In genomic region chr14:76924363-76925151, GRCh38 we compare ENCODE assay signal across 9 cellular contexts.
DNase-seq lines count a peak whose midpoint lies in the region; ATAC-seq and TF ChIP-seq lines count a peak whose summit lies in the region.
"Had no signal": no experiment of that assay in that cellular context is flagged by ENCODE, and none has a peak within 500 bp of the region (broad histone marks: within the 10 kb centered on the region; RNA-seq: fewer than 3 reads in every experiment).

No MANE protein-coding gene starts in this region.

- peak overlapping the region in 3 of 5 donors; percentile 42 to 76 (median 53) for H3K27ac ChIP-seq in adrenal gland
- no peak overlapping the region for H3K27ac ChIP-seq in left lung
- H3K27ac ChIP-seq: body of pancreas had no signal

- TF ChIP-seq CTCF in GM12865 (IDR thresholded peaks at IDR 0.05; ENCODE audit: insufficient read depth, low read depth, low read length, missing control alignments) (no peak), adrenal gland (IDR thresholded peaks at IDR 0.05) (no peak), left lung (IDR thresholded peaks at IDR 0.05) (no peak)

- H3K4me3 ChIP-seq in GM12865 (ENCODE audit: low read depth, low read length): no peak overlapping the region
- H3K4me3 ChIP-seq in adrenal gland: peak overlapping the region in 1 of 4 donors; percentile 14
- no peak overlapping the region for H3K4me3 ChIP-seq in left lung
- H3K4me3 ChIP-seq: body of pancreas had no signal

- DNase-seq in GM12865 (ENCODE audit: low read depth) (peak; percentile 41), NCI-H2107 treated with DMSO at 0.1 percent for 48 hours (lab: John Stamatoyannopoulos, UW; ENCODE audit: unreplicated experiment) (peak; percentile 99), adrenal gland (peak in 6 of 7 donors; percentile 53 to 86 (median 62)), midbrain (lab: John Stamatoyannopoulos, UW) (peak; percentile 60), MV-4-11 (lab: John Stamatoyannopoulos, UW) (no peak), dedifferentiated amniotic fluid mesenchymal stem cell (ENCODE audit: extremely low spot score) (no peak), left lung (no peak)

- WGBS in adrenal gland, 4 donors: 38 to 55% (median 43%) methylated on average over 9 to 18 of the region's 18 CpGs

- ATAC-seq in left lung (no peak), HG03378 (IDR thresholded peaks at IDR 0.05; ENCODE audit: unreplicated experiment) (no peak)
- ATAC-seq: body of pancreas had no signal

- TF ChIP-seq POLR2A in adrenal gland (IDR thresholded peaks at IDR 0.05): no peak

- intact Hi-C loops in adrenal gland (cut with DNase I): no loop called here
- intact Hi-C loops in left lung (cut with DNase I): no loop called here

- H3K4me1 ChIP-seq in adrenal gland (replicated peaks in 1 of 2): peaks cover 47 to 72% of the 10 kb centered on the region in 2 donors
- H3K4me1 ChIP-seq in left lung: peaks cover 13 to 30% of the 10 kb centered on the region in 2 donors

- H3K9me3 ChIP-seq in adrenal gland (replicated peaks in 1 of 3) (no peaks in the 10 kb centered on the region), left lung (no peaks in the 10 kb centered on the region)
- H3K9me3 ChIP-seq: body of pancreas had no signal

- H3K27me3 ChIP-seq in adrenal gland: no peaks in the 10 kb centered on the region
- H3K27me3 ChIP-seq in left lung: no peaks in the 10 kb centered on the region
- H3K27me3 ChIP-seq: body of pancreas had no signal

- H3K36me3 ChIP-seq in adrenal gland (replicated peaks in 1 of 2) (no peaks in the 10 kb centered on the region), left lung (no peaks in the 10 kb centered on the region)

Comparison
In these comparisons a context has a peak if more than half of its experiments do, and no peak if none do; other contexts are left out.
1. DNase-seq: peak in GM12865 (single experiment), NCI-H2107 treated with DMSO at 0.1 percent for 48 hours (single experiment), adrenal gland (6 of 7) and midbrain (single experiment); none in MV-4-11 (single experiment), dedifferentiated amniotic fluid mesenchymal stem cell (single experiment) and left lung (0 of 2).
2. H3K27ac ChIP-seq: peak in adrenal gland (3 of 5); none in left lung (0 of 2).